14 cellular contexts compared by ENCODE assay signal in the genomic region with DNA sequence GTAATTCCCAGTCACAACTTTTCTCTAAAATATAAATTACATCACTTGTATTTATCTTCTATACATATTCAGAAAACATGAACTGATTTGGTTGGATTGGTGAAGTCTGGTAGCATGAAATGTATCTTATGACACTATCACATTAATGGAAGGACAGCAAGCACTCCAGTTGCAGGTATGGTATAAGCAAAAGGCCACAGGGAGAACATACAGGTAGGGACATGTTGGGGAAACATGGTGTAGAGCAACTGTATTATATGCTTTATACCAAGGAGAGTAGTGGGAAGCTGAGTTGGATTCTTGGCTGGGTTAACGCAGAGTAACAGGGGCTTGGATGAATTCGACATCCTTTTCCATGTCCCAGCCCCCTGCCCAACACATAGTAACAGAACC. TPM values are rescaled to one million over a fixed set of nuclear protein-coding genes. Genes with fewer than 3 reads are reported as not detected.
DNase-seq lines count a peak whose midpoint lies in the region; ATAC-seq and TF ChIP-seq lines count a peak whose summit lies in the region.
"Had no signal": no experiment of that assay in that cellular context is flagged by ENCODE, and none has a peak within 500 bp of the region (broad histone marks: within the 10 kb centered on the region; RNA-seq: fewer than 3 reads in every experiment).

No MANE protein-coding gene starts in this region.

- intact Hi-C loops in activated CD4-positive, alpha-beta T cell treated with anti-CD3 and anti-CD28 coated beads for 36 hours (cut with DNase I, micrococcal nuclease), result loop anchor here (1.0 to 2.0 kb wide), 2 partner anchors 9 to 16 kb away; partner anchors contain the start of gene LSM2 (in 1 of the 2)
- intact Hi-C loops in esophagus muscularis mucosa (cut with DNase I), result loop anchor here (5.0 kb wide), 1 partner anchor 60 kb away; the partner anchor contains the start of gene CLIC1

- TF ChIP-seq POLR2A in esophagus muscularis mucosa (IDR thresholded peaks at IDR 0.05; ENCODE audit: low read depth), result no peak

- no peak overlapping the region for H3K4me3 Mint-ChIP-seq in activated CD4-positive, alpha-beta T cell treated with anti-CD3 and anti-CD28 coated beads for 36 hours

- no peak for TF ChIP-seq EP300 in esophagus muscularis mucosa (IDR thresholded peaks at IDR 0.05)

- H3K36me3 Mint-ChIP-seq in activated CD4-positive, alpha-beta T cell treated with anti-CD3 and anti-CD28 coated beads for 36 hours (ENCODE audit: low read depth), result peaks cover 31% of the 10 kb centered on the region

- TF ChIP-seq CTCF in WERI-Rb-1 (IDR thresholded peaks at IDR 0.05; ENCODE audit: low read depth, low read length), result no peak
- no peak for TF ChIP-seq CTCF in esophagus muscularis mucosa (IDR thresholded peaks at IDR 0.05)

- no peak for ATAC-seq in activated CD4-positive, alpha-beta T cell treated with anti-CD3 and anti-CD28 coated beads for 36 hours
- ATAC-seq in HG03025 (IDR thresholded peaks at IDR 0.05; ENCODE audit: low FRiP score, unreplicated experiment) (no peak), HG03439 (IDR thresholded peaks at IDR 0.05; ENCODE audit: unreplicated experiment) (no peak)
- ATAC-seq: A549, SK-N-SH treated with all-trans-retinoic acid at 6 μM for 48 hours had no signal

- H3K9me3 ChIP-seq in WERI-Rb-1 (ENCODE audit: severe bottlenecking) (no peaks in the 10 kb centered on the region), esophagus muscularis mucosa (no peaks in the 10 kb centered on the region)
- H3K9me3 ChIP-seq: A549, tibial nerve had no signal

- POLR2A ChIA-PET in activated CD4-positive, alpha-beta T cell treated with anti-CD3 and anti-CD28 coated beads for 36 hours (lab: Charles Lee), result interaction anchor here (0.6 kb wide), 2 partner anchors 34 to 178 kb away, joined by 3 to 5 read pairs; no protein-coding TSS in a partner anchor

- H3K9me3 Mint-ChIP-seq in activated CD4-positive, alpha-beta T cell treated with anti-CD3 and anti-CD28 coated beads for 36 hours (ENCODE audit: low read depth), result no peaks in the 10 kb centered on the region

- DNase-seq in activated CD4-positive, alpha-beta T cell treated with anti-CD3 and anti-CD28 coated beads for 36 hours, result no peak
- no peak for DNase-seq in activated CD4-positive, alpha-beta T cell treated with anti-CD3 and anti-CD28 coated beads, Interleukin-2, amount 50 U/mL, for 1 hour
- DNase-seq in WERI-Rb-1, result no peak
- DNase-seq in esophagus muscularis mucosa (ENCODE audit: extremely low spot score), result no peak
- DNase-seq in NCI-H1694 (lab: John Stamatoyannopoulos, UW), result no peak
- DNase-seq: activated CD4-positive, alpha-beta T cell treated with anti-CD3 and anti-CD28 coated beads, Interleukin-2, amount 50 U/mL, for 48 hours; DMS153; NCI-H748 treated with DMSO at 0.1 percent for 48 hours had no signal

- H3K4me3 ChIP-seq in WERI-Rb-1 (ENCODE audit: low read depth, low read length) (no peak overlapping the region), esophagus muscularis mucosa (no peak overlapping the region), skin epidermis (no peak overlapping the region)

- peaks cover 43% of the 10 kb centered on the region for H3K4me1 Mint-ChIP-seq in activated CD4-positive, alpha-beta T cell treated with anti-CD3 and anti-CD28 coated beads for 36 hours

- peak overlapping the region; percentile 93; the same call in 1 of the 2 replicates for H3K27ac ChIP-seq in WERI-Rb-1
- H3K27ac ChIP-seq in esophagus muscularis mucosa (replicated peaks in 1 of 4), result peak overlapping the region; percentile 92 to 99 (median 95)
- H3K27ac ChIP-seq in skin epidermis, result peak overlapping the region in 15 of 21 experiments; percentile 15 to 100 (median 95)

- H3K36me3 ChIP-seq in WERI-Rb-1 (peaks cover 68% of the 10 kb centered on the region), esophagus muscularis mucosa (peaks cover 1 to 30% (median 22%) of the 10 kb centered on the region in 4 donors)

- CTCF ChIA-PET in activated CD4-positive, alpha-beta T cell treated with anti-CD3 and anti-CD28 coated beads for 36 hours (lab: Charles Lee), result interaction anchor here (1.2 to 2.1 kb wide), 5 partner anchors 9 to 31 kb away, joined by 5 to 15 read pairs (median 6); partner anchors contain the start of genes HSPA1B and LSM2

- H3K27me3 ChIP-seq in WERI-Rb-1 (ENCODE audit: insufficient read depth, low read depth, severe bottlenecking), result no peaks in the 10 kb centered on the region
- H3K27me3 ChIP-seq in esophagus muscularis mucosa, result no peaks in the 10 kb centered on the region
- H3K27me3 ChIP-seq: tibial nerve had no signal

- H3K4me1 ChIP-seq in esophagus muscularis mucosa, result peaks cover 13 to 31% (median 22%) of the 10 kb centered on the region in 4 donors

- no peaks in the 10 kb centered on the region for H3K27me3 Mint-ChIP-seq in activated CD4-positive, alpha-beta T cell treated with anti-CD3 and anti-CD28 coated beads for 36 hours

- 72% methylated on average over 2 of the region's 2 CpGs for WGBS in esophagus muscularis mucosa

- peak overlapping the region; percentile 40 for H3K27ac Mint-ChIP-seq in activated CD4-positive, alpha-beta T cell treated with anti-CD3 and anti-CD28 coated beads for 36 hours

RNA-seq across cellular contexts. Expression of gene VARS1, which starts 1.4 kb away (rescaled TPM):
- total RNA-seq in activated CD4-positive, alpha-beta T cell treated with anti-CD3 and anti-CD28 coated beads for 36 hours, result 100 to 1,000 TPM; 147 to 169 TPM
- total RNA-seq in esophagus muscularis mucosa, result 10 to 100 TPM; 25.0 to 53.2 (median 34.8) TPM

RNA-seq across cellular contexts. Expression of gene LSM2, which starts 9.8 kb away (rescaled TPM):
- total RNA-seq in activated CD4-positive, alpha-beta T cell treated with anti-CD3 and anti-CD28 coated beads for 36 hours, result 100 to 1,000 TPM; 112 to 124 TPM
- 10 to 100 TPM; 24.2 to 41.5 (median 32.9) TPM for total RNA-seq in esophagus muscularis mucosa

RNA-seq across cellular contexts. Expression of gene HSPA1L, which starts 18.1 kb away (rescaled TPM):
- 1 to 10 TPM; 1.9 to 2.2 TPM for total RNA-seq in activated CD4-positive, alpha-beta T cell treated with anti-CD3 and anti-CD28 coated beads for 36 hours
- 1 to 10 TPM; 1.2 to 3.7 (median 2.6) TPM for total RNA-seq in esophagus muscularis mucosa

RNA-seq across cellular contexts. Expression of gene HSPA1A, which starts 18.4 kb away (rescaled TPM):
- total RNA-seq in activated CD4-positive, alpha-beta T cell treated with anti-CD3 and anti-CD28 coated beads for 36 hours, result 10 to 100 TPM; 56.1 to 64.7 TPM
- 100 to 1,000 TPM; 235 to 451 (median 370) TPM for total RNA-seq in esophagus muscularis mucosa

RNA-seq across cellular contexts. Expression of gene VWA7, which starts 19.9 kb away (rescaled TPM):
- total RNA-seq in activated CD4-positive, alpha-beta T cell treated with anti-CD3 and anti-CD28 coated beads for 36 hours, result 1 to 10 TPM; 1.4 to 1.5 TPM
- total RNA-seq in esophagus muscularis mucosa, result under 1 TPM in 3 of 4 donors, not detected in 1; 0.40 to 0.50 (median 0.45) TPM
